ENCODE assay signal across 16 cellular contexts in genomic region chr15:75584121-75584520, GRCh38. TPM values are rescaled to one million over a fixed set of nuclear protein-coding genes. Genes with fewer than 3 reads are reported as not detected.
DNase-seq lines count a peak whose midpoint lies in the region; ATAC-seq and TF ChIP-seq lines count a peak whose summit lies in the region.
"Had no signal": no experiment of that assay in that cellular context is flagged by ENCODE, and none has a peak within 500 bp of the region (broad histone marks: within the 10 kb centered on the region; RNA-seq: fewer than 3 reads in every experiment).

No MANE protein-coding gene starts in this region.

- H3K27ac Mint-ChIP-seq in endothelial cell (ENCODE audit: unreplicated experiment) = no peak overlapping the region

- ATAC-seq in heart right ventricle (peak in 4 of 8 donors; percentile 23 to 43 (median 36)), sciatic nerve (no peak)

- H3K9ac ChIP-seq in adipocyte (ENCODE audit: low read length) (peak overlapping the region; percentile 30), skeletal muscle satellite cell (ENCODE audit: low read depth, low read length) (no peak overlapping the region)

- H3K27me3 Mint-ChIP-seq in endothelial cell (ENCODE audit: unreplicated experiment) = peaks cover 2% of the 10 kb centered on the region

- WGBS in heart right ventricle, 2 donors = 49 to 54% methylated on average over 4 of the region's 4 CpGs
- 30 to 45% (median 36%) methylated on average over 4 of the region's 4 CpGs for WGBS in stomach, 5 donors

- H3K36me3 ChIP-seq in heart right ventricle (peaks cover 0 to 15% (median 0%) of the 10 kb centered on the region in 9 donors), adipocyte (ENCODE audit: control insufficient read depth, insufficient read depth, low read length, severe bottlenecking) (peaks cover 4% of the 10 kb centered on the region), skeletal muscle satellite cell (ENCODE audit: insufficient read depth, low read length) (no peaks in the 10 kb centered on the region), stomach (peaks cover 0 to 1% (median 0%) of the 10 kb centered on the region in 4 donors)

- TF ChIP-seq EP300 in stomach (IDR thresholded peaks at IDR 0.05) = no peak

- peaks cover 5% of the 10 kb centered on the region for H3K4me1 Mint-ChIP-seq in endothelial cell (ENCODE audit: unreplicated experiment)

- intact Hi-C loops in heart right ventricle (cut with DNase I) (no loop called here), cardiac septum (cut with DNase I) (loop anchor here (5.0 kb wide), 1 partner anchor 43 kb away; the partner anchor contains the start of gene SNUPN), head of caudate nucleus (cut with DNase I) (no loop called here), sciatic nerve (cut with DNase I) (no loop called here), stomach (cut with DNase I; ENCODE audit: low total_unique reads) (no loop called here)

- H3K4me3 ChIP-seq in heart right ventricle (no peak overlapping the region), adipocyte (ENCODE audit: low read length) (no peak overlapping the region), skeletal muscle satellite cell (ENCODE audit: low read length) (no peak overlapping the region), stomach (no peak overlapping the region)

- no peaks in the 10 kb centered on the region for H3K36me3 Mint-ChIP-seq in endothelial cell (ENCODE audit: low read depth, unreplicated experiment)

- H3K27me3 ChIP-seq in heart right ventricle (no peaks in the 10 kb centered on the region), adipocyte (replicated peaks; ENCODE audit: control insufficient read depth, insufficient read depth, low read length) (no peaks in the 10 kb centered on the region), skeletal muscle satellite cell (ENCODE audit: control insufficient read depth, insufficient read depth, low read length) (no peaks in the 10 kb centered on the region), stomach (no peaks in the 10 kb centered on the region)

- no peaks in the 10 kb centered on the region for H3K9me3 Mint-ChIP-seq in endothelial cell (ENCODE audit: unreplicated experiment)

- no peak overlapping the region for H3K4me3 Mint-ChIP-seq in endothelial cell (ENCODE audit: unreplicated experiment)

- H3K27ac ChIP-seq in heart right ventricle (peak overlapping the region in 6 of 10 donors; percentile 6 to 31 (median 22)), stomach (peak overlapping the region in 1 of 5 donors; percentile 22)
- H3K27ac ChIP-seq: C4-2B had no signal

- TF ChIP-seq CTCF in heart right ventricle (IDR thresholded peaks at IDR 0.05) (no peak), endothelial cell (IDR thresholded peaks at IDR 0.05; ENCODE audit: unreplicated experiment) (no peak), stomach (IDR thresholded peaks at IDR 0.05) (no peak)

- H3K9me3 ChIP-seq in heart right ventricle = no peaks in the 10 kb centered on the region
- H3K9me3 ChIP-seq in adipocyte (ENCODE audit: control insufficient read depth, low read length) = no peaks in the 10 kb centered on the region
- H3K9me3 ChIP-seq in skeletal muscle satellite cell (replicated peaks; ENCODE audit: low read length) = no peaks in the 10 kb centered on the region
- H3K9me3 ChIP-seq in stomach = no peaks in the 10 kb centered on the region

- peak overlapping the region; percentile 46 for H3K4me2 ChIP-seq in skeletal muscle satellite cell (ENCODE audit: low read length)

- DNase-seq in heart right ventricle = no peak
- DNase-seq in cardiac septum (ENCODE audit: low spot score) = no peak
- no peak for DNase-seq in adipocyte (ENCODE audit: low read depth)
- DNase-seq in head of caudate nucleus = peak in 37 of 42 donors; percentile 18 to 74 (median 55)
- no peak for DNase-seq in endothelial cell (ENCODE audit: low spot score)
- no peak for DNase-seq in sciatic nerve (ENCODE audit: low spot score)
- DNase-seq in stomach = no peak
- DNase-seq: 8988T, DMS53, MM.1S, NCI-H1105 treated with DMSO at 0.1 percent for 48 hours, NCI-H2029, NCI-H2171 treated with DMSO at 0.1 percent for 48 hours, SHP77 treated with DMSO at 0.1 percent for 48 hours had no signal

- TF ChIP-seq POLR2A in stomach (IDR thresholded peaks at IDR 0.05) = no peak

- H3K4me1 ChIP-seq in heart right ventricle = peaks cover 0 to 18% (median 7%) of the 10 kb centered on the region in 9 donors
- peaks cover 12% of the 10 kb centered on the region for H3K4me1 ChIP-seq in adipocyte (ENCODE audit: control insufficient read depth, insufficient read depth, low read length)
- peaks cover 15% of the 10 kb centered on the region for H3K4me1 ChIP-seq in skeletal muscle satellite cell (ENCODE audit: control insufficient read depth, insufficient read depth, low read length)
- peaks cover 0 to 19% (median 9%) of the 10 kb centered on the region in 4 donors for H3K4me1 ChIP-seq in stomach

RNA-seq across cellular contexts. Expression of gene PTPN9, which starts 5.0 kb away (rescaled TPM):
- total RNA-seq in heart right ventricle = 10 to 100 TPM in 1 of 10 donors, 1 to 10 TPM in 9; 5.8 to 11.0 (median 8.4) TPM
- 1 to 10 TPM; 2.0 to 6.7 TPM for polyA plus RNA-seq in heart right ventricle
- 8.8 TPM for total RNA-seq in cardiac septum
- 13.9 and 20.8 TPM in 2 replicates for total RNA-seq in skeletal muscle satellite cell (2012; rRNA removed)
- 41.9 TPM for total RNA-seq in endothelial cell (ENCODE audit: unreplicated experiment)
- total RNA-seq in sciatic nerve = 45.3 TPM
- 10 to 100 TPM in 4 of 5 donors, 1 to 10 TPM in 1; 8.7 to 22.9 (median 16.5) TPM for total RNA-seq in stomach
- polyA plus RNA-seq in stomach = 10 to 100 TPM in 2 of 3 donors, 1 to 10 TPM in 1; 7.7 to 20.3 (median 12.5) TPM

RNA-seq across cellular contexts. Expression of gene SNUPN, which starts 41.4 kb away (rescaled TPM):
- total RNA-seq in heart right ventricle (10 to 100 TPM; 12.9 to 18.2 (median 16.1) TPM), cardiac septum (13.6 TPM), endothelial cell (ENCODE audit: unreplicated experiment) (16.5 TPM), sciatic nerve (23.7 TPM), stomach (10 to 100 TPM in 4 of 5 donors, 1 to 10 TPM in 1; 4.7 to 19.6 (median 15.1) TPM)
- polyA plus RNA-seq in heart right ventricle (10 to 100 TPM; 14.6 to 17.4 TPM), stomach (10 to 100 TPM; 16.2 to 29.2 (median 24.3) TPM)
- 25.6 and 27.1 TPM in 2 replicates for total RNA-seq in skeletal muscle satellite cell (2012; rRNA removed)

RNA-seq across cellular contexts. Expression of gene IMP3, which starts 55.9 kb away (rescaled TPM):
- 10 to 100 TPM; 33.8 to 57.6 (median 40.2) TPM for total RNA-seq in heart right ventricle
- 10 to 100 TPM; 33.7 to 77.2 TPM for polyA plus RNA-seq in heart right ventricle
- total RNA-seq in cardiac septum = 30.0 TPM
- 130 and 165 TPM in 2 replicates for total RNA-seq in skeletal muscle satellite cell (2012; rRNA removed)
- 33.5 TPM for total RNA-seq in endothelial cell (ENCODE audit: unreplicated experiment)
- 47.2 TPM for total RNA-seq in sciatic nerve
- 100 to 1,000 TPM in 2 of 5 donors, 10 to 100 TPM in 2, 1 to 10 TPM in 1; 3.5 to 137 (median 39.8) TPM for total RNA-seq in stomach
- polyA plus RNA-seq in stomach = 10 to 100 TPM; 67.4 to 98.7 (median 80.7) TPM

Comparison
In these comparisons a context has a peak if more than half of its experiments do, and no peak if none do; other contexts are left out.
1. DNase-seq: peak in head of caudate nucleus (37 of 42); none in heart right ventricle (0 of 2), cardiac septum (single experiment), adipocyte (single experiment), endothelial cell (single experiment), sciatic nerve (single experiment) and stomach (single experiment).